Comparison of ENCODE assay signal across 2 cellular contexts in genomic region chr15:40452296-40453090, GRCh38.
TF ChIP-seq lines count a peak whose summit lies in the region.

No MANE protein-coding gene starts in this region.

TF ChIP-seq in K562, 482 proteins besides CTCF, POLR2A, EP300 and RAD21:
- TF ChIP-seq SNIP1 (IDR thresholded peaks at IDR 0.05; ENCODE audit: low read depth) (no peak), ZNF133 (CRISPR knock-in tag; IDR thresholded peaks at IDR 0.05) (no peak), FOXJ2 (tag; IDR thresholded peaks at IDR 0.05) (no peak), EP400 (IDR thresholded peaks at IDR 0.05) (no peak), ARNT (IDR thresholded peaks at IDR 0.05) (no peak)
TF ChIP-seq in K562: peak in this region for 0.

TF ChIP-seq in HEK293T, 16 proteins besides CTCF, POLR2A, EP300 and RAD21:
- TF ChIP-seq SP1 (IDR thresholded peaks at IDR 0.05) (no peak), NFRKB (IDR thresholded peaks at IDR 0.05) (no peak)
